ENCODE assay signal across 9 cellular contexts in genomic region chr12:130953783-130954543, GRCh38. TPM values are rescaled to one million over a fixed set of nuclear protein-coding genes. Genes with fewer than 3 reads are reported as not detected.
A peak's percentile ranks its signal among the peaks of the same experiment; 100 is the strongest.
DNase-seq lines count a peak whose midpoint lies in the region; ATAC-seq, FAIRE-seq and TF ChIP-seq lines count a peak whose summit lies in the region.
"Had no signal": no experiment of that assay in that cellular context is flagged by ENCODE, and none has a peak within 500 bp of the region (broad histone marks: within the 10 kb centered on the region; RNA-seq: fewer than 3 reads in every experiment).

Gene ADGRD1, plus strand, starts transcription at chr12:130953907. Its CDS starts 559 bp downstream, at chr12:130954466.

- no peak within 1 kb of the TSS for H3K27ac ChIP-seq in adipose tissue (ENCODE audit: low read depth, low read length)
- no peak within 1 kb of the TSS for H3K27ac ChIP-seq in kidney (ENCODE audit: low read depth in 2 of 2, low read length in 2 of 2)
- H3K27ac ChIP-seq in small intestine (ENCODE audit: low read depth in 1 of 2, low read length in 1 of 2) = peak within 1 kb of the TSS in 1 of 2 donors; percentile 59

- no peaks in the 10 kb centered on the region for H3K9me3 ChIP-seq in kidney (ENCODE audit: control insufficient read depth in 1 of 2, low read length in 2 of 2)
- no peaks in the 10 kb centered on the region for H3K9me3 ChIP-seq in small intestine (ENCODE audit: control insufficient read depth, low read depth)

- in situ Hi-C loops in GM13976 (cut with MboI; ENCODE audit: low sequenced_read_pairs, unreplicated experiment) = no loop called here

- H3K4me3 ChIP-seq in kidney (ENCODE audit: low read length in 2 of 2) (peak within 1 kb of the TSS; percentile 38), small intestine (ENCODE audit: low read depth in 1 of 2, low read length in 2 of 2) (no peak within 1 kb of the TSS)

- no peak for ATAC-seq in HG02678 (IDR thresholded peaks at IDR 0.05; ENCODE audit: unreplicated experiment)

- 4 to 5% (median 5%) methylated on average over 24 of the region's 24 CpGs for WGBS in adipose tissue, 3 donors
- 2 to 7% (median 4%) methylated on average over 24 of the region's 24 CpGs for WGBS in small intestine, 3 donors

- peaks cover 0 to 8% of the 10 kb centered on the region in 2 donors for H3K4me1 ChIP-seq in kidney (ENCODE audit: control insufficient read depth in 1 of 2, insufficient read depth in 1 of 2, low read depth in 1 of 2, low read length in 2 of 2)
- no peaks in the 10 kb centered on the region for H3K4me1 ChIP-seq in small intestine (ENCODE audit: control insufficient read depth in 2 of 2, insufficient read depth in 1 of 2, low read depth in 1 of 2, low read length in 1 of 2)

- TF ChIP-seq CTCF in GM13976 (IDR thresholded peaks at IDR 0.05; ENCODE audit: borderline replicate concordance, control extremely low read depth, extremely low read depth, insufficient read depth, missing control alignments) = no peak
- TF ChIP-seq CTCF in kidney (IDR thresholded peaks at IDR 0.05; ENCODE audit: borderline replicate concordance, extremely low read depth, insufficient read depth) = no peak

- DNase-seq in GM13976 (ENCODE audit: low spot score) = peak; percentile 65
- no peak for DNase-seq in kidney
- peak; percentile 7 for DNase-seq in small intestine
- no peak for DNase-seq in HK-2 (ENCODE audit: unreplicated experiment)
- DNase-seq in COR-L47 (lab: John Stamatoyannopoulos, UW) = no peak
- no peak for DNase-seq in NCI-H526 treated with DMSO at 0.1 percent for 48 hours (lab: John Stamatoyannopoulos, UW)
- DNase-seq: NCI-H1417 treated with DMSO at 0.1 percent for 48 hours had no signal

- intact Hi-C loops in kidney (cut with DNase I) = no loop called here

- peaks cover 0 to 4% of the 10 kb centered on the region in 2 donors for H3K27me3 ChIP-seq in small intestine (ENCODE audit: control insufficient read depth in 2 of 2, insufficient read depth in 2 of 2, low read length in 2 of 2)

- H3K36me3 ChIP-seq in kidney (ENCODE audit: control insufficient read depth in 1 of 2, insufficient read depth in 2 of 2, low read length in 2 of 2) (no peaks in the 10 kb centered on the region), small intestine (ENCODE audit: control insufficient read depth in 2 of 2, insufficient read depth in 2 of 2, low read length in 2 of 2) (no peaks in the 10 kb centered on the region)

- no peak for FAIRE-seq in kidney (lab: Jason Lieb, UNC)
- no peak for FAIRE-seq in small intestine (lab: Jason Lieb, UNC)

- H3K9ac ChIP-seq in kidney (ENCODE audit: low read length in 2 of 2) = no peak within 1 kb of the TSS

RNA-seq across cellular contexts. Expression of gene ADGRD1, which starts in this region (rescaled TPM):
- 10 to 100 TPM in 2 of 3 donors, 1 to 10 TPM in 1; 3.3 to 11.0 (median 10.3) TPM for polyA plus RNA-seq in adipose tissue
- total RNA-seq in kidney = 6.7 TPM
- polyA plus RNA-seq in kidney (ENCODE audit: insufficient read depth, low read depth, low replicate concordance) = 1.7 TPM
- 1 to 10 TPM in 1 of 3 donors, under 1 TPM in 1, not detected in 1; 0.54 to 9.3 TPM for polyA plus RNA-seq in small intestine

Comparison
In these comparisons a context has a peak if more than half of its experiments do, and no peak if none do; other contexts are left out.
1. DNase-seq: peak in GM13976 (single experiment) and small intestine (single experiment); none in kidney (single experiment), HK-2 (single experiment), COR-L47 (single experiment) and NCI-H526 treated with DMSO at 0.1 percent for 48 hours (single experiment).
2. H3K4me3 ChIP-seq: peak in kidney (2 of 2); none in small intestine (0 of 2).